In the genomic region with DNA sequence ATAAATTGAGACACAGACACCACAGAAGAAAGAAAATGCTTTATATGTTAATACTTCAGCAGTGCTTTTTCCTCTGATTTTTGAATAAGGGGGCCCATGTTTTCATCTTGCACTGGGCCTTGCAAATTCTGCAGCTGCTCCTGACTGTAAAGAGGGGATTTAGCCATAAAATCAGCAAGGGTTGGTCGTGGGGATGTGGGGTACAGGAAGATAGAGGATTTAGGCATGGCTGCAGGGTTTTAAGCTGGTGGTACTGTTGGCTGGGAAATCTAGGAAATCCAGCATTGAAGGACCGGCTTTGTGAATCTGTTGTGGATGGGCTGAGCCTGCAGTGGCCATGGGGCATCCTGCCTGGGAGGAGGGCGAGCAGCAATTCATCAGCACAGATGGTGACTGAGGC, we compare ENCODE assay signal across 10 cellular contexts. TPM values are rescaled to one million over a fixed set of nuclear protein-coding genes. Genes with fewer than 3 reads are reported as not detected.
DNase-seq lines count a peak whose midpoint lies in the region; ATAC-seq and TF ChIP-seq lines count a peak whose summit lies in the region.
"Not testable (repeated sequence)": the region's sequence is repeated elsewhere in the genome, so short reads cannot be mapped to it uniquely, and the experiment has no call there.
"Had no signal": no experiment of that assay in that cellular context is flagged by ENCODE, and none has a peak within 500 bp of the region (broad histone marks: within the 10 kb centered on the region; RNA-seq: fewer than 3 reads in every experiment).

No MANE protein-coding gene starts in this region.

- TF ChIP-seq CTCF in endothelial cell (IDR thresholded peaks at IDR 0.05; ENCODE audit: unreplicated experiment); lower lobe of right lung (IDR thresholded peaks at IDR 0.05); neural crest cell (conservative IDR thresholded peaks at IDR 0.05); upper lobe of right lung (IDR thresholded peaks at IDR 0.05): not testable (repeated sequence)

- H4K20me1 ChIP-seq in BLaER1 treated with 17β-estradiol and CSF1 and Interleukin-3, amounts not matched to agents 10 nM and 100 nM = not testable (repeated sequence)

- H3K27me3 Mint-ChIP-seq in T-helper 17 cell = peaks cover 36% of the 10 kb centered on the region
- H3K27me3 Mint-ChIP-seq in endothelial cell (ENCODE audit: unreplicated experiment) = peaks cover 12% of the 10 kb centered on the region
- H3K27me3 Mint-ChIP-seq in neural crest cell (ENCODE audit: low read depth) = not testable (repeated sequence)

- not testable (repeated sequence) for H3K27me3 ChIP-seq in BLaER1 treated with 17β-estradiol and CSF1 and Interleukin-3, amounts not matched to agents 10 nM and 100 nM; lower lobe of right lung (ENCODE audit: low read depth); upper lobe of right lung

- H3K9me3 Mint-ChIP-seq in endothelial cell (ENCODE audit: unreplicated experiment); neural crest cell: not testable (repeated sequence)

- H3K36me3 Mint-ChIP-seq in T-helper 17 cell (ENCODE audit: low read depth); endothelial cell (ENCODE audit: low read depth, unreplicated experiment); neural crest cell (ENCODE audit: low read depth): not testable (repeated sequence)

- H3K4me1 ChIP-seq in BLaER1 treated with 17β-estradiol and CSF1 and Interleukin-3, amounts not matched to agents 10 nM and 100 nM = peaks cover 29 to 70% (median 60%) of the 10 kb centered on the region in 10 experiments
- not testable (repeated sequence) for H3K4me1 ChIP-seq in lower lobe of right lung, upper lobe of right lung

- H3K4me1 Mint-ChIP-seq in T-helper 17 cell, neural crest cell: not testable (repeated sequence)
- peaks cover 40% of the 10 kb centered on the region for H3K4me1 Mint-ChIP-seq in endothelial cell (ENCODE audit: unreplicated experiment)

- H3K9ac ChIP-seq in BLaER1 treated with 17β-estradiol and CSF1 and Interleukin-3, amounts not matched to agents 10 nM and 100 nM = not testable (repeated sequence)

- not testable (repeated sequence) for H3K4me3 Mint-ChIP-seq in T-helper 17 cell; endothelial cell (ENCODE audit: unreplicated experiment); neural crest cell

- H3K27ac Mint-ChIP-seq in T-helper 17 cell (peak overlapping the region; percentile 56), endothelial cell (ENCODE audit: unreplicated experiment) (peak overlapping the region; percentile 48), neural crest cell (ENCODE audit: unreplicated experiment) (peak overlapping the region; percentile 78)

- ATAC-seq in T-helper 17 cell = not testable (repeated sequence)
- ATAC-seq in lower lobe of right lung = peak; percentile 12 to 24
- ATAC-seq in upper lobe of right lung = peak; percentile 26

- not testable (repeated sequence) for H3K36me3 ChIP-seq in BLaER1 treated with 17β-estradiol and CSF1 and Interleukin-3, amounts not matched to agents 10 nM and 100 nM; lower lobe of right lung; upper lobe of right lung

- intact Hi-C loops in lower lobe of right lung (cut with DNase I); upper lobe of right lung (cut with DNase I): not testable (repeated sequence)

- H3K4me3 ChIP-seq in BLaER1 treated with 17β-estradiol and CSF1 and Interleukin-3, amounts not matched to agents 10 nM and 100 nM; lower lobe of right lung; upper lobe of right lung: not testable (repeated sequence)

- peak overlapping the region in 9 of 11 experiments; percentile 37 to 78 (median 72); a peak in 14 of 22 replicates for H3K4me2 ChIP-seq in BLaER1 treated with 17β-estradiol and CSF1 and Interleukin-3, amounts not matched to agents 10 nM and 100 nM

- H3K9me3 ChIP-seq in BLaER1 treated with 17β-estradiol and CSF1 and Interleukin-3, amounts not matched to agents 10 nM and 100 nM (replicated peaks in 1 of 11) = peaks cover 7 to 13% (median 11%) of the 10 kb centered on the region in 11 experiments; a peak in 21 of 22 replicates
- H3K9me3 ChIP-seq in T-helper 17 cell (ENCODE audit: control insufficient read depth, low read length, poor library complexity, severe bottlenecking); lower lobe of right lung; upper lobe of right lung: not testable (repeated sequence)

- DNase-seq in T-helper 17 cell; endothelial cell (ENCODE audit: low spot score); lower lobe of right lung; neural crest cell (ENCODE audit: low read depth, low spot score); upper lobe of right lung: not testable (repeated sequence)

- H3K27ac ChIP-seq in BLaER1 treated with 17β-estradiol and CSF1 and Interleukin-3, amounts not matched to agents 10 nM and 100 nM = peak overlapping the region in 3 of 11 experiments; percentile 9 to 35 (median 13); a peak in 1 of 22 replicates
- not testable (repeated sequence) for H3K27ac ChIP-seq in lower lobe of right lung, upper lobe of right lung

RNA-seq across cellular contexts. Expression of a gene that starts 2.1 kb away (rescaled TPM):
- total RNA-seq in T-helper 17 cell (1 to 10 TPM; 1.0 to 1.9 TPM), endothelial cell (ENCODE audit: unreplicated experiment) (4.4 TPM), lower lobe of right lung (1.5 TPM), neural crest cell (1.4 and 1.6 TPM in 2 replicates), upper lobe of right lung (1.5 TPM)
- total RNA-seq: A172, Daoy, G401, GM12878 had no signal
